Comparison of ENCODE assay signal across 18 cellular contexts in genomic region chr2:40106061-40106460, GRCh38.
"Had no signal": no experiment of that assay in that cellular context is flagged by ENCODE, and none has a peak within 500 bp of the region (broad histone marks: within the 10 kb centered on the region; RNA-seq: fewer than 3 reads in every experiment).

No MANE protein-coding gene starts in this region.

- H3K4me1 ChIP-seq: prostate gland, upper lobe of right lung had no signal

- H3K27ac ChIP-seq: coronary artery, prostate gland, sigmoid colon, upper lobe of right lung had no signal

- ATAC-seq: left colon; naive thymus-derived CD4-positive, alpha-beta T cell; T-cell; upper lobe of right lung; WTC11 had no signal

- H3K27ac Mint-ChIP-seq: activated naive CD4-positive, alpha-beta T cell treated with anti-CD3 and anti-CD28 coated beads for 36 hours; activated T-helper 1 cell treated with anti-CD3 and anti-CD28 coated beads, Interleukin-12 subunit alpha, Interleukin-12 subunit beta, Interleukin-2, Interleukin-4 antibody, amounts not matched to agents 30 ng/mL and 10 ng/mL and 1 ng/mL, durations not matched to agents 14 hours and 24 hours and 36 hours; naive thymus-derived CD4-positive, alpha-beta T cell; stimulated activated naive CD8-positive, alpha-beta T cell treated with anti-CD3 and anti-CD28 coated beads, Interleukin-15, Interleukin-2, amounts not matched to agents 100 ng/mL and 50 ng/mL, for 24 hours; T-cell; WTC11 had no signal

- H3K9me3 ChIP-seq: prostate gland, sigmoid colon, upper lobe of right lung had no signal

- H3K4me1 Mint-ChIP-seq: T-cell had no signal

- H3K27me3 Mint-ChIP-seq: T-cell had no signal

- H3K4me3 ChIP-seq: lung, prostate gland, sigmoid colon, upper lobe of right lung had no signal

- H3K36me3 ChIP-seq: prostate gland, sigmoid colon, upper lobe of right lung had no signal

- H3K4me3 Mint-ChIP-seq: activated naive CD4-positive, alpha-beta T cell treated with anti-CD3 and anti-CD28 coated beads for 36 hours; activated T-helper 1 cell treated with anti-CD3 and anti-CD28 coated beads, Interleukin-12 subunit alpha, Interleukin-12 subunit beta, Interleukin-2, Interleukin-4 antibody, amounts not matched to agents 30 ng/mL and 10 ng/mL and 1 ng/mL, durations not matched to agents 14 hours and 24 hours and 36 hours; naive thymus-derived CD4-positive, alpha-beta T cell; stimulated activated naive CD8-positive, alpha-beta T cell treated with anti-CD3 and anti-CD28 coated beads, Interleukin-15, Interleukin-2, amounts not matched to agents 100 ng/mL and 50 ng/mL, for 24 hours; T-cell; WTC11 had no signal

- H3K9me3 Mint-ChIP-seq: activated naive CD4-positive, alpha-beta T cell treated with anti-CD3 and anti-CD28 coated beads for 36 hours; activated T-helper 1 cell treated with anti-CD3 and anti-CD28 coated beads, Interleukin-12 subunit alpha, Interleukin-12 subunit beta, Interleukin-2, Interleukin-4 antibody, amounts not matched to agents 30 ng/mL and 10 ng/mL and 1 ng/mL, durations not matched to agents 14 hours and 24 hours and 36 hours; naive thymus-derived CD4-positive, alpha-beta T cell; stimulated activated naive CD8-positive, alpha-beta T cell treated with anti-CD3 and anti-CD28 coated beads, Interleukin-15, Interleukin-2, amounts not matched to agents 100 ng/mL and 50 ng/mL, for 24 hours; T-cell; WTC11 had no signal

- H3K27me3 ChIP-seq: sigmoid colon, upper lobe of right lung had no signal

- H3K36me3 Mint-ChIP-seq: T-cell, WTC11 had no signal

- DNase-seq: activated CD4-positive, alpha-beta T cell treated with anti-CD3 and anti-CD28 coated beads for 48 hours; activated naive CD4-positive, alpha-beta T cell treated with anti-CD3 and anti-CD28 coated beads for 36 hours; caudate nucleus; effector CD4-positive, alpha-beta T cell; hypothalamus; left colon; naive thymus-derived CD4-positive, alpha-beta T cell; sigmoid colon; stimulated activated CD4-positive, alpha-beta T cell treated with anti-CD3 and anti-CD28 coated beads, Interleukin-4, amount 100 ng/mL, for 1 hour; stimulated activated CD8-positive, alpha-beta memory T cell treated with anti-CD3 and anti-CD28 coated beads, Interleukin-4, amount 100 ng/mL, for 48 hours; T-cell; upper lobe of right lung had no signal
